In the genomic region with DNA sequence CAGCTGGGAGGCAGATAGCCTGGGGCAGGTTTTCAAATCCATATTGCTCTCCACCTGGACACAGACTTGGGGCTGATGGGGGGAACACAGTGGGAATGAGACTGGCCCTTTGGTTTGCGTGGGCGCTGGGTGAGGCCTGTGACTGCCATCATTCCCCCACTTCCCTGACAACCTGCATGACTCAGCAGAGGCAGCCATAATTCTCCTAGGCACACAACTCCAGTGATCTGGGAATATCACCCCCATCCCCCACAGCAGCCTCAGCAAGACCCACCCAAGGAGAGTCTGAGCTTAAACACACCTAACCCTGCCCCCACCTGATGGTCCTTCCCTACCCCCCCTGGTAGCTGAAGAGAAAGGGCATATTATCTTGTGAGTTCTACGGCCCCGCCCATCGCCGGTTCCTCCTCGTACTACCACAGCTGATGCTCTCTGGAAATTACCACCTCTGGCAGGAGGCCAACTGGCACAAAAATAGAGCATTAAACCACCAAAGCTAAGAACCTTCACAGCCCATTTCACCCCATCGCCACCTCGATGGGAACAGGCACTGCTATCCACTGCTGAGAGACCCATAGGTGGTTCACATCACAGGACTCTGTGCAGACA, we compare ENCODE assay signal across 1 cellular context.
TF ChIP-seq lines count a peak whose summit lies in the region.

No MANE protein-coding gene starts in this region.

TF ChIP-seq in K562, 482 proteins besides CTCF, POLR2A, EP300 and RAD21 (continued from another document):
- TF ChIP-seq, protein P1, sequence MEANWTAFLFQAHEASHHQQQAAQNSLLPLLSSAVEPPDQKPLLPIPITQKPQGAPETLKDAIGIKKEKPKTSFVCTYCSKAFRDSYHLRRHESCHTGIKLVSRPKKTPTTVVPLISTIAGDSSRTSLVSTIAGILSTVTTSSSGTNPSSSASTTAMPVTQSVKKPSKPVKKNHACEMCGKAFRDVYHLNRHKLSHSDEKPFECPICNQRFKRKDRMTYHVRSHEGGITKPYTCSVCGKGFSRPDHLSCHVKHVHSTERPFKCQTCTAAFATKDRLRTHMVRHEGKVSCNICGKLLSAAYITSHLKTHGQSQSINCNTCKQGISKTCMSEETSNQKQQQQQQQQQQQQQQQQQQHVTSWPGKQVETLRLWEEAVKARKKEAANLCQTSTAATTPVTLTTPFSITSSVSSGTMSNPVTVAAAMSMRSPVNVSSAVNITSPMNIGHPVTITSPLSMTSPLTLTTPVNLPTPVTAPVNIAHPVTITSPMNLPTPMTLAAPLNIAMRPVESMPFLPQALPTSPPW (CRISPR knock-in tag; IDR thresholded peaks at IDR 0.05) = no peak
- TF ChIP-seq, protein P2, sequence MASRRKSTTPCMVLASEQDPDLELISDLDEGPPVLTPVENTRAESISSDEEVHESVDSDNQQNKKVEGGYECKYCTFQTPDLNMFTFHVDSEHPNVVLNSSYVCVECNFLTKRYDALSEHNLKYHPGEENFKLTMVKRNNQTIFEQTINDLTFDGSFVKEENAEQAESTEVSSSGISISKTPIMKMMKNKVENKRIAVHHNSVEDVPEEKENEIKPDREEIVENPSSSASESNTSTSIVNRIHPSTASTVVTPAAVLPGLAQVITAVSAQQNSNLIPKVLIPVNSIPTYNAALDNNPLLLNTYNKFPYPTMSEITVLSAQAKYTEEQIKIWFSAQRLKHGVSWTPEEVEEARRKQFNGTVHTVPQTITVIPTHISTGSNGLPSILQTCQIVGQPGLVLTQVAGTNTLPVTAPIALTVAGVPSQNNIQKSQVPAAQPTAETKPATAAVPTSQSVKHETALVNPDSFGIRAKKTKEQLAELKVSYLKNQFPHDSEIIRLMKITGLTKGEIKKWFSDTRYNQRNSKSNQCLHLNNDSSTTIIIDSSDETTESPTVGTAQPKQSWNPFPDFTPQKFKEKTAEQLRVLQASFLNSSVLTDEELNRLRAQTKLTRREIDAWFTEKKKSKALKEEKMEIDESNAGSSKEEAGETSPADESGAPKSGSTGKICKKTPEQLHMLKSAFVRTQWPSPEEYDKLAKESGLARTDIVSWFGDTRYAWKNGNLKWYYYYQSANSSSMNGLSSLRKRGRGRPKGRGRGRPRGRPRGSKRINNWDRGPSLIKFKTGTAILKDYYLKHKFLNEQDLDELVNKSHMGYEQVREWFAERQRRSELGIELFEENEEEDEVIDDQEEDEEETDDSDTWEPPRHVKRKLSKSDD (conservative IDR thresholded peaks at IDR 0.05; ENCODE audit: low read length) = no peak
- peak; percentile 82 for TF ChIP-seq NFIC (IDR thresholded peaks at IDR 0.05)
- peak; percentile 28; the same call in 1 of the 2 replicates for TF ChIP-seq MAFK (IDR thresholded peaks at IDR 0.05; ENCODE audit: low read length)
- TF ChIP-seq, protein P3, sequence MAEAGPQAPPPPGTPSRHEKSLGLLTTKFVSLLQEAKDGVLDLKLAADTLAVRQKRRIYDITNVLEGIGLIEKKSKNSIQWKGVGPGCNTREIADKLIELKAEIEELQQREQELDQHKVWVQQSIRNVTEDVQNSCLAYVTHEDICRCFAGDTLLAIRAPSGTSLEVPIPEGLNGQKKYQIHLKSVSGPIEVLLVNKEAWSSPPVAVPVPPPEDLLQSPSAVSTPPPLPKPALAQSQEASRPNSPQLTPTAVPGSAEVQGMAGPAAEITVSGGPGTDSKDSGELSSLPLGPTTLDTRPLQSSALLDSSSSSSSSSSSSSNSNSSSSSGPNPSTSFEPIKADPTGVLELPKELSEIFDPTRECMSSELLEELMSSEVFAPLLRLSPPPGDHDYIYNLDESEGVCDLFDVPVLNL (CRISPR knock-in tag; IDR thresholded peaks at IDR 0.05; ENCODE audit: low read depth) = no peak
- no peak for TF ChIP-seq SLC30A9 (CRISPR knock-in tag; IDR thresholded peaks at IDR 0.05)
- no peak for TF ChIP-seq COPS2 (conservative IDR thresholded peaks at IDR 0.05)
- TF ChIP-seq ZNF77 (CRISPR knock-in tag; IDR thresholded peaks at IDR 0.05) = no peak
- no peak for TF ChIP-seq SREBF1 (IDR thresholded peaks at IDR 0.05; ENCODE audit: borderline replicate concordance, low read depth, low read length)
- no peak for TF ChIP-seq PHB2 (IDR thresholded peaks at IDR 0.05; ENCODE audit: low read depth)
- TF ChIP-seq GABPA (tag; conservative IDR thresholded peaks at IDR 0.05; ENCODE audit: low read depth) = no peak
- TF ChIP-seq EZH2 (IDR thresholded peaks at IDR 0.05; ENCODE audit: borderline replicate concordance, low read depth, low read length) = no peak
- TF ChIP-seq MAFG (tag; conservative IDR thresholded peaks at IDR 0.05) = peak; percentile 60
- TF ChIP-seq HMGN3 (IDR thresholded peaks at IDR 0.05; ENCODE audit: borderline replicate concordance, extremely low read depth, insufficient read length, low read depth, low read length) = no peak
